ENCODE assay signal across 23 cellular contexts in the genomic region with DNA sequence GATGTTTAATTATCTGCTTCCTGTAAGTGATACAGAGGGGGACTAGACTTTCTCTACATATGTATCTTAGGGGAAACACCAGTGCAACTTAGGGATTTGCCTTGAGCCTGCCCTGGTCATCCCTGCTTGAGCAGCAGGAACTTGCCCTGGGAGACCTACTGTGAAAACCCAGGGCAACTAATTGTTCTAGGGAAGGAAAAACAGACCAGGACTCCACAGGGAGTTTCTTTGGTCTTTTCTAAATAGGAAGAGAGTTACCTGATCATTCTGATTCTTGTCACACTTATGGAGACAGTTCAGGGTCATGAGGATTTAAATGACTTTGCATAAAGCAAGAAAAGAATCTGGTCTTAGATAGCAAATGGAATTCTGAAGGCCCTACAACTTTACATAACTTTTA.
"Had no signal": no experiment of that assay in that cellular context is flagged by ENCODE, and none has a peak within 500 bp of the region (broad histone marks: within the 10 kb centered on the region; RNA-seq: fewer than 3 reads in every experiment).

No MANE protein-coding gene starts in this region.

- DNase-seq: activated CD4-positive, alpha-beta T cell treated with anti-CD3 and anti-CD28 coated beads for 4 hours; activated CD4-positive, alpha-beta T cell treated with anti-CD3 and anti-CD28 coated beads, Interleukin-2, amount 50 U/mL, for 48 hours; activated CD4-positive, CD25-positive, alpha-beta regulatory T cell; activated CD8-positive, alpha-beta memory T cell treated with anti-CD3 and anti-CD28 coated beads, Interleukin-2, amount 50 U/mL, for 48 hours; activated naive CD4-positive, alpha-beta T cell treated with Interleukin-2 at 50 U/mL for 16 hours; activated naive CD8-positive, alpha-beta T cell treated with anti-CD3 and anti-CD28 coated beads for 36 hours; activated T-cell treated with anti-CD3 and anti-CD28 coated beads, Interleukin-2, amount 50 U/mL, for 4 hours; heart left ventricle; left ventricle myocardium superior; nephron progenitor cell; nucleus accumbens; posterior cingulate gyrus; sigmoid colon; stimulated activated CD4-positive, alpha-beta T cell treated with anti-CD3 and anti-CD28 coated beads, Interleukin-15, amount 100 ng/mL, for 24 hours; T-helper 17 cell; trophoblast cell; uterus had no signal

- H3K4me3 ChIP-seq: breast epithelium, coronary artery, heart left ventricle, sigmoid colon, smooth muscle cell, uterus had no signal

- H3K27ac ChIP-seq: breast epithelium, coronary artery, epithelial cell of prostate, heart left ventricle, sigmoid colon, uterus had no signal

- H3K4me2 ChIP-seq: smooth muscle cell had no signal

- H3K27me3 ChIP-seq: breast epithelium, heart left ventricle, sigmoid colon, uterus had no signal

- H3K4me3 Mint-ChIP-seq: activated naive CD8-positive, alpha-beta T cell treated with anti-CD3 and anti-CD28 coated beads for 36 hours; activated T-cell treated with anti-CD3 and anti-CD28 coated beads, Interleukin-2, amount 50 U/mL, for 4 hours; nephron progenitor cell; stimulated activated memory B cell treated with anti-CD40 and anti-IgM and Interleukin-4, amounts not matched to agents 10 μg/mL and 1 μg/mL and 100 μg/mL, for 72 hours; T-helper 17 cell had no signal

- H3K4me1 ChIP-seq: breast epithelium, heart left ventricle, sigmoid colon, uterus had no signal

- H3K4me1 Mint-ChIP-seq: activated naive CD8-positive, alpha-beta T cell treated with anti-CD3 and anti-CD28 coated beads for 36 hours; stimulated activated memory B cell treated with anti-CD40 and anti-IgM and Interleukin-4, amounts not matched to agents 10 μg/mL and 1 μg/mL and 100 μg/mL, for 72 hours; T-helper 17 cell had no signal

- H3K27ac Mint-ChIP-seq: activated naive CD8-positive, alpha-beta T cell treated with anti-CD3 and anti-CD28 coated beads for 36 hours; activated T-helper 2 cell treated with anti-CD3 and anti-CD28 coated beads, Interferon-gamma antibody, Interleukin-2, Interleukin-4, amounts not matched to agents 10 μg/mL and 5 μg/mL and 100 μg/mL, durations not matched to agents 14 hours and 24 hours and 36 hours; nephron progenitor cell; stimulated activated memory B cell treated with anti-CD40 and anti-IgM and Interleukin-4, amounts not matched to agents 10 μg/mL and 1 μg/mL and 100 μg/mL, for 72 hours; T-helper 17 cell had no signal

- H3K36me3 ChIP-seq: breast epithelium, heart left ventricle, sigmoid colon, uterus had no signal

- ATAC-seq: activated T-cell treated with anti-CD3 and anti-CD28 coated beads, Interleukin-2, amount 50 U/mL, for 4 hours; heart left ventricle; left ventricle myocardium superior; stimulated activated memory B cell treated with anti-CD40 and anti-IgM and Interleukin-4, amounts not matched to agents 10 μg/mL and 1 μg/mL and 100 μg/mL, for 72 hours; T-helper 17 cell had no signal

- H3K9me3 ChIP-seq: uterus had no signal
